Comparison of ENCODE assay signal across 8 cellular contexts in genomic region chr9:128066713-128067621, GRCh38. TPM values are rescaled to one million over a fixed set of nuclear protein-coding genes. Genes with fewer than 3 reads are reported as not detected.
DNase-seq lines count a peak whose midpoint lies in the region; ATAC-seq and TF ChIP-seq lines count a peak whose summit lies in the region.

TSS of gene NAIF1 (minus strand) at chr9:128067320. CDS start at chr9:128067101, 219 bp downstream.

- no peak for TF ChIP-seq CTCF in nephron progenitor cell (IDR thresholded peaks at IDR 0.05)

- no peaks in the 10 kb centered on the region; the same call in 1 of the 2 replicates for H3K36me3 ChIP-seq in H7 (replicated peaks; ENCODE audit: control insufficient read depth, insufficient read depth, low read length)

- H3K9me3 Mint-ChIP-seq in nephron progenitor cell: no peaks in the 10 kb centered on the region
- no peaks in the 10 kb centered on the region for H3K9me3 Mint-ChIP-seq in stimulated activated naive CD8-positive, alpha-beta T cell treated with anti-CD3 and anti-CD28 coated beads, Interleukin-15, amount 100 ng/mL, for 72 hours

- ATAC-seq in stimulated activated naive CD8-positive, alpha-beta T cell treated with anti-CD3 and anti-CD28 coated beads, Interleukin-15, amount 100 ng/mL, for 72 hours: peak; percentile 81

- H3K27ac Mint-ChIP-seq in nephron progenitor cell: no peak within 1 kb of the TSS
- peak within 1 kb of the TSS in 1 of 2 donors; percentile 93 for H3K27ac Mint-ChIP-seq in stimulated activated naive CD8-positive, alpha-beta T cell treated with anti-CD3 and anti-CD28 coated beads, Interleukin-15, amount 100 ng/mL, for 72 hours

- no peaks in the 10 kb centered on the region for H3K27me3 Mint-ChIP-seq in nephron progenitor cell (ENCODE audit: low read depth, poor library complexity)
- H3K27me3 Mint-ChIP-seq in stimulated activated naive CD8-positive, alpha-beta T cell treated with anti-CD3 and anti-CD28 coated beads, Interleukin-15, amount 100 ng/mL, for 72 hours: no peaks in the 10 kb centered on the region

- peak within 1 kb of the TSS; percentile 30 for H3K4me3 Mint-ChIP-seq in nephron progenitor cell
- peak within 1 kb of the TSS; percentile 90 to 94 for H3K4me3 Mint-ChIP-seq in stimulated activated naive CD8-positive, alpha-beta T cell treated with anti-CD3 and anti-CD28 coated beads, Interleukin-15, amount 100 ng/mL, for 72 hours

- peaks cover 10% of the 10 kb centered on the region for H3K36me3 Mint-ChIP-seq in nephron progenitor cell (ENCODE audit: low read depth)

- peak; percentile 99 for DNase-seq in ELF-1 (ENCODE audit: low read depth, low spot score)
- DNase-seq in H7: peak; percentile 97
- DNase-seq in M059J (ENCODE audit: low read depth): peak; percentile 99
- DNase-seq in SHP77 treated with DMSO at 0.1 percent for 48 hours (lab: John Stamatoyannopoulos, UW): peak; percentile 96
- peak; percentile 98 for DNase-seq in activated effector memory CD4-positive, alpha-beta T cell treated with anti-CD3 and anti-CD28 coated beads, Interleukin-2, amount 50 U/mL, for 16 hours
- DNase-seq in fibroblast of the conjunctiva (ENCODE audit: low read depth): peak; percentile 99
- peak; percentile 96 for DNase-seq in nephron progenitor cell
- peak; percentile 97 to 99 for DNase-seq in stimulated activated naive CD8-positive, alpha-beta T cell treated with anti-CD3 and anti-CD28 coated beads, Interleukin-15, amount 100 ng/mL, for 72 hours

- H3K27me3 ChIP-seq in H7 (ENCODE audit: control insufficient read depth, insufficient read depth, low read length): no peaks in the 10 kb centered on the region

- peaks cover 36% of the 10 kb centered on the region for H3K4me1 Mint-ChIP-seq in nephron progenitor cell
- H3K4me1 Mint-ChIP-seq in stimulated activated naive CD8-positive, alpha-beta T cell treated with anti-CD3 and anti-CD28 coated beads, Interleukin-15, amount 100 ng/mL, for 72 hours: peaks cover 48% of the 10 kb centered on the region

- H3K4me3 ChIP-seq in H7 (ENCODE audit: insufficient read depth, low read depth, low read length): peak within 1 kb of the TSS; percentile 82

RNA-seq across cellular contexts. Expression of gene NAIF1, which starts in this region (rescaled TPM):
- total RNA-seq in H7 (2014; rRNA removed; shearing (Covaris generic)): 10.3 and 12.3 TPM in 2 replicates
- total RNA-seq in M059J (2014; rRNA removed; shearing (Covaris generic)): 10.5 and 13.7 TPM in 2 replicates

Comparison
In these comparisons a context has a peak if more than half of its experiments do, and no peak if none do; other contexts are left out.
1. Peak in every context shown above with its lines: DNase-seq, ATAC-seq and H3K4me3 ChIP-seq.